ENCODE assay signal across 1 cellular context in genomic region chr4:168765322-168765721, GRCh38.
TF ChIP-seq lines count a peak whose summit lies in the region.

No MANE protein-coding gene starts in this region.

TF ChIP-seq in HCT116, 20 proteins besides CTCF, POLR2A, EP300 and RAD21 (continued from another document):
- no peak for TF ChIP-seq SRF (IDR thresholded peaks at IDR 0.05; ENCODE audit: low read depth)
- TF ChIP-seq EZH2phosphoT487 (IDR thresholded peaks at IDR 0.05; ENCODE audit: borderline replicate concordance), result no peak
- no peak for TF ChIP-seq POLR2AphosphoS5 (IDR thresholded peaks at IDR 0.05; ENCODE audit: low read depth, low read length)
- no peak for TF ChIP-seq JUND (IDR thresholded peaks at IDR 0.05)
- TF ChIP-seq ZBTB33 (IDR thresholded peaks at IDR 0.05; ENCODE audit: extremely low read depth, insufficient replicate concordance, low read length), result no peak
- no peak for TF ChIP-seq CBX3 (IDR thresholded peaks at IDR 0.05; ENCODE audit: low read depth)
- no peak for TF ChIP-seq MAX (IDR thresholded peaks at IDR 0.05)
